ENCODE assay signal across 9 cellular contexts in genomic region chr2:145854039-145854755, GRCh38.
"Had no signal": no experiment of that assay in that cellular context is flagged by ENCODE, and none has a peak within 500 bp of the region (broad histone marks: within the 10 kb centered on the region; RNA-seq: fewer than 3 reads in every experiment).

No MANE protein-coding gene starts in this region.

- ATAC-seq: HCT116 had no signal

- H3K27ac ChIP-seq: GM23248 had no signal

- H3K4me1 ChIP-seq: HAP-1 had no signal

- H3K9me3 ChIP-seq: HAP-1 had no signal

- H3K9ac ChIP-seq: GM23248 had no signal

- H3K4me3 ChIP-seq: GM23248, HAP-1 had no signal

- FAIRE-seq: HTR-8/SVneo had no signal

- H3K36me3 ChIP-seq: HAP-1 had no signal

- H2AFZ ChIP-seq: GM23248 had no signal

- DNase-seq: GM23248, GOT3, H7, HFFc6, IMR-90, KBM-7 had no signal
